ENCODE assay signal across 12 cellular contexts in genomic region chr13:46289260-46289955, GRCh38.
DNase-seq lines count a peak whose midpoint lies in the region; ATAC-seq and TF ChIP-seq lines count a peak whose summit lies in the region.
"Had no signal": no experiment of that assay in that cellular context is flagged by ENCODE, and none has a peak within 500 bp of the region (broad histone marks: within the 10 kb centered on the region; RNA-seq: fewer than 3 reads in every experiment).

No MANE protein-coding gene starts in this region.

- H3K4me3 ChIP-seq in osteoblast (ENCODE audit: insufficient read depth, low read length) = no peak overlapping the region
- H3K4me3 ChIP-seq: GM23338, smooth muscle cell had no signal

- no peak overlapping the region for H2AFZ ChIP-seq in osteoblast (ENCODE audit: low read length)

- no peak overlapping the region for H3K4me2 ChIP-seq in osteoblast (ENCODE audit: insufficient read depth, low read length)
- H3K4me2 ChIP-seq: GM23338, smooth muscle cell had no signal

- DNase-seq in osteoblast (ENCODE audit: insufficient read length, low spot score, missing footprints) = no peak
- DNase-seq in GOT3 (lab: John Stamatoyannopoulos, UW) = no peak
- DNase-seq in AML-193 (lab: John Stamatoyannopoulos, UW) = no peak
- DNase-seq in SKM-1 treated with dmso at 0.1 percent for 144 hours (lab: John Stamatoyannopoulos, UW; ENCODE audit: unreplicated experiment) = no peak
- DNase-seq: activated effector memory CD4-positive, alpha-beta T cell treated with Interleukin-2 at 50 U/mL for 16 hours; amniotic stem cell had no signal

- H3K27ac ChIP-seq in VCaP (peak overlapping the region; percentile 72), osteoblast (ENCODE audit: low read depth, low read length) (no peak overlapping the region)
- H3K27ac ChIP-seq: foreskin keratinocyte had no signal

- H3K4me1 ChIP-seq in osteoblast (ENCODE audit: insufficient read depth, low read length) = no peaks in the 10 kb centered on the region

- H4K20me1 ChIP-seq in osteoblast (ENCODE audit: insufficient read depth, low read length) = no peaks in the 10 kb centered on the region

- no peaks in the 10 kb centered on the region for H3K9me3 ChIP-seq in osteoblast (ENCODE audit: low read depth, low read length)

- no peaks in the 10 kb centered on the region for H3K79me2 ChIP-seq in osteoblast (ENCODE audit: insufficient read depth, low read length)

- H3K36me3 ChIP-seq in osteoblast (ENCODE audit: insufficient read depth, low read length) = no peaks in the 10 kb centered on the region

- ATAC-seq in GM18517 (IDR thresholded peaks at IDR 0.05; ENCODE audit: unreplicated experiment) (peak; percentile 23), HG02981 (IDR thresholded peaks at IDR 0.05; ENCODE audit: unreplicated experiment) (peak; percentile 26)

- TF ChIP-seq CTCF in VCaP (conservative IDR thresholded peaks at IDR 0.05) = peak; percentile 65
- peak; percentile 7 for TF ChIP-seq CTCF in osteoblast (IDR thresholded peaks at IDR 0.05; ENCODE audit: extremely low read depth, low read depth, low read length)

- no peaks in the 10 kb centered on the region for H3K27me3 ChIP-seq in osteoblast (ENCODE audit: insufficient read depth, low read length)
- H3K27me3 ChIP-seq: foreskin keratinocyte had no signal
